ENCODE assay signal across 33 cellular contexts in genomic region chr20:53743607-53744260, GRCh38.
DNase-seq lines count a peak whose midpoint lies in the region; ATAC-seq, FAIRE-seq and TF ChIP-seq lines count a peak whose summit lies in the region.
"Had no signal": no experiment of that assay in that cellular context is flagged by ENCODE, and none has a peak within 500 bp of the region (broad histone marks: within the 10 kb centered on the region; RNA-seq: fewer than 3 reads in every experiment).

No MANE protein-coding gene starts in this region.

- CTCF ChIA-PET in activated CD4-positive, alpha-beta T cell treated with anti-CD3 and anti-CD28 coated beads, Interleukin-2, amount 10 ng/mL, durations not matched to agents 7 days and 5 days (lab: Charles Lee), result interaction anchor here (0.6 to 1.6 kb wide), 3 partner anchors 11 to 126 kb away, joined by 3 to 4 read pairs (median 3); no protein-coding TSS in a partner anchor
- CTCF ChIA-PET in H1 (lab: Charles Lee; ENCODE audit: partially characterized antibody), result no interaction called here

- H2AFZ ChIP-seq in H1 (ENCODE audit: low read length), result 0 out of 2 replicates have a peak overlapping the region, but pooled peaks have one; percentile 86
- no peak overlapping the region for H2AFZ ChIP-seq in Karpas-422 (ENCODE audit: low read length)

- H3K27me3 Mint-ChIP-seq in activated CD4-positive, alpha-beta T cell treated with anti-CD3 and anti-CD28 coated beads, Interleukin-2, amount 10 ng/mL, durations not matched to agents 7 days and 5 days, result no peaks in the 10 kb centered on the region
- H3K27me3 Mint-ChIP-seq in stimulated activated memory B cell treated with anti-CD40 and anti-IgM and Interleukin-4, amounts not matched to agents 10 μg/mL and 1 μg/mL and 100 μg/mL, for 72 hours, result no peaks in the 10 kb centered on the region
- H3K27me3 Mint-ChIP-seq: activated CD4-positive, alpha-beta T cell treated with anti-CD3 and anti-CD28 coated beads, Interleukin-2, amount 10 ng/mL, durations not matched to agents 24 days and 14 days; dendritic cell treated with granulocyte-macrophage colony-stimulating factor and Interleukin-4, amounts not matched to agents 40 ng/mL and 50 ng/mL, for 4 days had no signal

- H3K79me1 ChIP-seq in H1 (ENCODE audit: low read depth, low read length), result no peaks in the 10 kb centered on the region

- H3K36me3 ChIP-seq in NT2/D1 (ENCODE audit: insufficient read depth, insufficient read length, low read length), result no peaks in the 10 kb centered on the region
- no peaks in the 10 kb centered on the region for H3K36me3 ChIP-seq in H1 (ENCODE audit: control insufficient read depth in 2 of 4, insufficient read depth in 4 of 4, low read length in 3 of 4)
- no peaks in the 10 kb centered on the region for H3K36me3 ChIP-seq in Karpas-422 (ENCODE audit: insufficient read depth, low read length)
- H3K36me3 ChIP-seq: BE2C, esophagus muscularis mucosa, uterus had no signal

- ATAC-seq in stimulated activated memory B cell treated with anti-CD40 and anti-IgM and Interleukin-4, amounts not matched to agents 10 μg/mL and 1 μg/mL and 100 μg/mL, for 72 hours, result no peak
- ATAC-seq: activated naive CD4-positive, alpha-beta T cell treated with anti-CD3 and anti-CD28 coated beads, Interleukin-2, amount 50 U/mL, for 72 hours; left cardiac atrium had no signal

- no peak overlapping the region; the same call in 1 of the 2 replicates for H2BK12ac ChIP-seq in H1 (ENCODE audit: low read depth, low read length)

- no peaks in the 10 kb centered on the region for H4K20me1 ChIP-seq in H1 (replicated peaks in 1 of 2; ENCODE audit: control insufficient read depth in 1 of 2, insufficient read depth in 2 of 2, low read length in 2 of 2)
- no peaks in the 10 kb centered on the region for H4K20me1 ChIP-seq in Karpas-422 (ENCODE audit: insufficient read depth, low read depth, low read length)

- H3K27me3 ChIP-seq in NT2/D1 (ENCODE audit: insufficient read depth, insufficient read length) (no peaks in the 10 kb centered on the region), H1 (replicated peaks in 1 of 4; ENCODE audit: control insufficient read depth in 3 of 4, extremely low read depth in 1 of 4, insufficient read depth in 3 of 4, low read length in 3 of 4) (no peaks in the 10 kb centered on the region), Karpas-422 (ENCODE audit: low read length) (no peaks in the 10 kb centered on the region)
- H3K27me3 ChIP-seq: BE2C, esophagus muscularis mucosa, testis, uterus had no signal

- TF ChIP-seq RAD21 in H1 (IDR thresholded peaks at IDR 0.05 in 1 of 2, conservative IDR thresholded peaks at IDR 0.05 in 1 of 2; ENCODE audit: low read depth in 2 of 2, low read length in 2 of 2), result no peak

- no peak overlapping the region for H4K5ac ChIP-seq in H1 (ENCODE audit: insufficient read length, low read depth, low read length)

- POLR2A ChIA-PET in activated CD4-positive, alpha-beta T cell treated with anti-CD3 and anti-CD28 coated beads, Interleukin-2, amount 10 ng/mL, durations not matched to agents 7 days and 5 days (lab: Charles Lee), result no interaction called here
- POLR2A ChIA-PET in H1 (lab: Charles Lee; ENCODE audit: partially characterized antibody), result interaction anchor here (0.7 to 1.0 kb wide), 3 partner anchors 8 to 9 kb away, joined by 3 to 4 read pairs (median 3); no protein-coding TSS in a partner anchor

- no peaks in the 10 kb centered on the region for H3K9me3 Mint-ChIP-seq in activated CD4-positive, alpha-beta T cell treated with anti-CD3 and anti-CD28 coated beads, Interleukin-2, amount 10 ng/mL, durations not matched to agents 7 days and 5 days
- H3K9me3 Mint-ChIP-seq in stimulated activated memory B cell treated with anti-CD40 and anti-IgM and Interleukin-4, amounts not matched to agents 10 μg/mL and 1 μg/mL and 100 μg/mL, for 72 hours, result no peaks in the 10 kb centered on the region
- H3K9me3 Mint-ChIP-seq: activated CD4-positive, alpha-beta T cell treated with anti-CD3 and anti-CD28 coated beads, Interleukin-2, amount 10 ng/mL, durations not matched to agents 24 days and 14 days; activated naive CD4-positive, alpha-beta T cell treated with anti-CD3 and anti-CD28 coated beads, Interleukin-2, amount 50 U/mL, for 72 hours; activated T-helper 1 cell treated with anti-CD3 and anti-CD28 coated beads, Interleukin-12 subunit alpha, Interleukin-12 subunit beta, Interleukin-2, Interleukin-4 antibody, amounts not matched to agents 30 ng/mL and 10 ng/mL and 1 ng/mL, durations not matched to agents 14 hours and 24 hours and 36 hours; dendritic cell treated with granulocyte-macrophage colony-stimulating factor and Interleukin-4, amounts not matched to agents 40 ng/mL and 50 ng/mL, for 4 days; endodermal cell had no signal

- H3K4me3 ChIP-seq in NT2/D1 (ENCODE audit: insufficient read length, low read depth) (no peak overlapping the region), H1 (ENCODE audit: extremely low read depth in 1 of 4, insufficient read depth in 2 of 4, low read depth in 3 of 4, low read length in 4 of 4) (no peak overlapping the region), Karpas-422 (ENCODE audit: low read length) (no peak overlapping the region)
- H3K4me3 ChIP-seq: esophagus muscularis mucosa, testis, uterus had no signal

- peaks cover 46% of the 10 kb centered on the region for H3K4me1 Mint-ChIP-seq in activated CD4-positive, alpha-beta T cell treated with anti-CD3 and anti-CD28 coated beads, Interleukin-2, amount 10 ng/mL, durations not matched to agents 7 days and 5 days
- peaks cover 32% of the 10 kb centered on the region for H3K4me1 Mint-ChIP-seq in stimulated activated memory B cell treated with anti-CD40 and anti-IgM and Interleukin-4, amounts not matched to agents 10 μg/mL and 1 μg/mL and 100 μg/mL, for 72 hours

- no peak for TF ChIP-seq POLR2A in H1 (IDR thresholded peaks at IDR 0.05; ENCODE audit: control extremely low read depth in 1 of 2, low read depth in 2 of 2, low read length in 2 of 2)

- H2BK5ac ChIP-seq in H1 (ENCODE audit: low read depth, low read length), result peak overlapping the region; percentile 8; the same call in 1 of the 2 replicates

- H3K4me2 ChIP-seq in H1 (ENCODE audit: insufficient read depth in 1 of 2, low read depth in 2 of 2, low read length in 2 of 2) (0 out of 4 replicates have a peak overlapping the region, but pooled peaks of 1 of the 2 experiments have one; percentile 11), Karpas-422 (ENCODE audit: low read depth, low read length, poor library complexity, severe bottlenecking) (no peak overlapping the region)
- H3K4me2 ChIP-seq: SK-N-SH had no signal

- H4K8ac ChIP-seq in H1 (ENCODE audit: extremely low read depth, insufficient read depth, low read length), result 0 out of 2 replicates have a peak overlapping the region, but pooled peaks have one; percentile 57

- no peak overlapping the region for H3K23ac ChIP-seq in H1 (ENCODE audit: insufficient read length)

- peak overlapping the region; percentile 3 for H4K91ac ChIP-seq in H1 (replicated peaks; ENCODE audit: insufficient read length, low read length)

- peak overlapping the region; percentile 72; the same call in 1 of the 2 replicates for H3K18ac ChIP-seq in H1 (ENCODE audit: extremely low read depth, low read length)

- H3K9ac ChIP-seq in NT2/D1 (ENCODE audit: insufficient read length, low read depth) (peak overlapping the region; percentile 28), H1 (replicated peaks in 1 of 4; ENCODE audit: extremely low read depth in 1 of 4, low read depth in 3 of 4, low read length in 3 of 4) (no peak overlapping the region), Karpas-422 (ENCODE audit: low read length) (no peak overlapping the region)
- H3K9ac ChIP-seq: SK-N-SH had no signal

- H3K27ac Mint-ChIP-seq in activated CD4-positive, alpha-beta T cell treated with anti-CD3 and anti-CD28 coated beads, Interleukin-2, amount 10 ng/mL, durations not matched to agents 7 days and 5 days, result peak overlapping the region; percentile 54
- H3K27ac Mint-ChIP-seq in stimulated activated memory B cell treated with anti-CD40 and anti-IgM and Interleukin-4, amounts not matched to agents 10 μg/mL and 1 μg/mL and 100 μg/mL, for 72 hours, result peak overlapping the region; percentile 98
- H3K27ac Mint-ChIP-seq: activated CD4-positive, alpha-beta T cell treated with anti-CD3 and anti-CD28 coated beads, Interleukin-2, amount 10 ng/mL, durations not matched to agents 24 days and 14 days; activated T-helper 1 cell treated with anti-CD3 and anti-CD28 coated beads, Interleukin-12 subunit alpha, Interleukin-12 subunit beta, Interleukin-2, Interleukin-4 antibody, amounts not matched to agents 30 ng/mL and 10 ng/mL and 1 ng/mL, durations not matched to agents 14 hours and 24 hours and 36 hours; dendritic cell treated with granulocyte-macrophage colony-stimulating factor and Interleukin-4, amounts not matched to agents 40 ng/mL and 50 ng/mL, for 4 days; endodermal cell had no signal

- no peak overlapping the region for H2AK5ac ChIP-seq in H1 (ENCODE audit: low read depth, low read length)

- H3K27ac ChIP-seq in H1 (ENCODE audit: low read depth, low read length) (no peak overlapping the region), Karpas-422 (ENCODE audit: low read length) (no peak overlapping the region)
- H3K27ac ChIP-seq: esophagus muscularis mucosa, testis, uterus had no signal

- no peak overlapping the region for H3K4me3 Mint-ChIP-seq in activated CD4-positive, alpha-beta T cell treated with anti-CD3 and anti-CD28 coated beads, Interleukin-2, amount 10 ng/mL, durations not matched to agents 7 days and 5 days
- no peak overlapping the region for H3K4me3 Mint-ChIP-seq in stimulated activated memory B cell treated with anti-CD40 and anti-IgM and Interleukin-4, amounts not matched to agents 10 μg/mL and 1 μg/mL and 100 μg/mL, for 72 hours
- H3K4me3 Mint-ChIP-seq: activated CD4-positive, alpha-beta T cell treated with anti-CD3 and anti-CD28 coated beads, Interleukin-2, amount 10 ng/mL, durations not matched to agents 24 days and 14 days; activated T-helper 1 cell treated with anti-CD3 and anti-CD28 coated beads, Interleukin-12 subunit alpha, Interleukin-12 subunit beta, Interleukin-2, Interleukin-4 antibody, amounts not matched to agents 30 ng/mL and 10 ng/mL and 1 ng/mL, durations not matched to agents 14 hours and 24 hours and 36 hours; dendritic cell treated with granulocyte-macrophage colony-stimulating factor and Interleukin-4, amounts not matched to agents 40 ng/mL and 50 ng/mL, for 4 days; endodermal cell had no signal

- WGBS in H1 (ENCODE audit: extremely low coverage in 1 of 2, insufficient coverage in 1 of 2, insufficient read length in 1 of 2, insufficient replicate concordance in 2 of 2, low coverage in 1 of 2, low lambda C conversion rate in 2 of 2, missing lambda C conversion rate in 1 of 2), 2 experiments, result 71% methylated on average over 11 of the region's 12 CpGs; no CpG with 5 or more reads in 1 of the 2 experiments

- peaks cover under 1% of the 10 kb centered on the region; the same call in 1 of the 2 replicates for H3K23me2 ChIP-seq in H1 (ENCODE audit: low read depth, low read length)

- H2BK20ac ChIP-seq in H1 (ENCODE audit: low read length), result no peak overlapping the region

- H3K56ac ChIP-seq in H1 (replicated peaks; ENCODE audit: insufficient read length, low read depth, low read length), result no peak overlapping the region

- no peak overlapping the region for H3K4ac ChIP-seq in H1 (replicated peaks; ENCODE audit: insufficient read length, low read depth, low read length)

- FAIRE-seq in H1 (lab: Jason Lieb, UNC), result no peak
- FAIRE-seq: A204.1, astrocyte, frontal cortex had no signal

- no peaks in the 10 kb centered on the region for H3K9me2 ChIP-seq in Karpas-422 (replicated peaks; ENCODE audit: insufficient read depth, low read length)
- H3K9me2 ChIP-seq: SK-N-SH had no signal

- TF ChIP-seq CTCF in H1 (IDR thresholded peaks at IDR 0.05; ENCODE audit: control extremely low read depth in 1 of 3, insufficient read depth in 1 of 3, low read depth in 1 of 3, low read length in 3 of 3), result no peak

- H3K79me2 ChIP-seq in H1 (ENCODE audit: control insufficient read depth in 1 of 2, insufficient read depth in 2 of 2, low read length in 2 of 2), result no peaks in the 10 kb centered on the region
- H3K79me2 ChIP-seq in Karpas-422 (ENCODE audit: low read length), result no peaks in the 10 kb centered on the region

- peak overlapping the region; percentile 0 for H2BK120ac ChIP-seq in H1 (replicated peaks; ENCODE audit: low read depth, low read length)

- no peaks in the 10 kb centered on the region for H3K9me3 ChIP-seq in NT2/D1 (ENCODE audit: insufficient read depth, low read length)
- H3K9me3 ChIP-seq in H1 (ENCODE audit: insufficient read depth in 2 of 2, low read depth in 1 of 2, low read length in 1 of 2), result no peaks in the 10 kb centered on the region
- no peaks in the 10 kb centered on the region for H3K9me3 ChIP-seq in Karpas-422 (ENCODE audit: low read length)
- H3K9me3 ChIP-seq: BE2C, esophagus muscularis mucosa, SK-N-SH, testis, uterus had no signal

- no peak for TF ChIP-seq EP300 in H1 (IDR thresholded peaks at IDR 0.05; ENCODE audit: borderline replicate concordance in 1 of 2, low read depth in 2 of 2, low read length in 2 of 2)

- H3K36me3 Mint-ChIP-seq in activated CD4-positive, alpha-beta T cell treated with anti-CD3 and anti-CD28 coated beads, Interleukin-2, amount 10 ng/mL, durations not matched to agents 7 days and 5 days (ENCODE audit: low read depth), result no peaks in the 10 kb centered on the region
- no peaks in the 10 kb centered on the region for H3K36me3 Mint-ChIP-seq in stimulated activated memory B cell treated with anti-CD40 and anti-IgM and Interleukin-4, amounts not matched to agents 10 μg/mL and 1 μg/mL and 100 μg/mL, for 72 hours

- H3K14ac ChIP-seq in H1 (ENCODE audit: insufficient read length), result no peak overlapping the region

- intact Hi-C loops in posterior vena cava (cut with DNase I), result no loop called here

- H2BK15ac ChIP-seq in H1 (ENCODE audit: low read length), result peak overlapping the region; percentile 14; the same call in 1 of the 2 replicates

- H3K4me1 ChIP-seq in NT2/D1 (ENCODE audit: insufficient read depth, insufficient read length) (peaks cover 2% of the 10 kb centered on the region), H1 (replicated peaks in 1 of 4; ENCODE audit: control insufficient read depth in 3 of 4, insufficient read depth in 4 of 4, low read length in 3 of 4) (peaks cover 10 to 28% (median 15%) of the 10 kb centered on the region in 4 experiments), Karpas-422 (ENCODE audit: low read length) (no peaks in the 10 kb centered on the region)
- H3K4me1 ChIP-seq: uterus had no signal

- DNase-seq in activated CD4-positive, alpha-beta T cell treated with anti-CD3 and anti-CD28 coated beads, Interleukin-2, amount 10 ng/mL, durations not matched to agents 7 days and 5 days, result no peak
- no peak for DNase-seq in activated CD4-positive, alpha-beta T cell treated with anti-CD3 and anti-CD28 coated beads for 1 hour
- DNase-seq in NT2/D1 (ENCODE audit: low read depth, low spot score) (no peak), H1 (ENCODE audit: low read depth in 1 of 2, low spot score in 2 of 2) (no peak), posterior vena cava (ENCODE audit: low spot score) (no peak), NCI-H446 treated with DMSO at 0.1 percent for 48 hours (lab: John Stamatoyannopoulos, UW) (no peak), Karpas-422 (no peak)
- DNase-seq: activated CD4-positive, alpha-beta T cell treated with anti-CD3 and anti-CD28 coated beads, Interleukin-2, amount 10 ng/mL, durations not matched to agents 24 days and 14 days; BE2C; caudate nucleus; DMS53; endodermal cell; GDM1; HCEC 1CT; left cardiac atrium; mammary epithelial cell; NCI-H1105; NCI-H2029 treated with DMSO at 0.1 percent for 48 hours; NCI-H774; SK-N-SH; stimulated activated CD4-positive, alpha-beta T cell treated with anti-CD3 and anti-CD28 coated beads, Interleukin-15, amount 100 ng/mL, for 24 hours; stimulated activated naive CD4-positive, alpha-beta T cell treated with Interleukin-2 at 50 U/mL for 16 hours; T-helper 2 cell; testis; uterus had no signal
